ENCODE assay signal across 1 cellular context in genomic region chr4:23932186-23932585, GRCh38.
TF ChIP-seq lines count a peak whose summit lies in the region.

No MANE protein-coding gene starts in this region.

TF ChIP-seq in WTC11, 78 proteins besides CTCF, POLR2A, EP300 and RAD21 (continued from another document):
- TF ChIP-seq ZNF512 (CRISPR knock-in tag; IDR thresholded peaks at IDR 0.05; ENCODE audit: borderline replicate concordance) (no peak), ZNF138 (CRISPR knock-in tag; conservative IDR thresholded peaks at IDR 0.05) (no peak), GABPB1 (CRISPR knock-in tag; IDR thresholded peaks at IDR 0.05) (no peak), TEAD4 (CRISPR knock-in tag; IDR thresholded peaks at IDR 0.05) (no peak), ZNF219 (CRISPR knock-in tag; IDR thresholded peaks at IDR 0.05; ENCODE audit: borderline replicate concordance) (no peak), E2F1 (CRISPR knock-in tag; IDR thresholded peaks at IDR 0.05) (no peak), RELA (CRISPR knock-in tag; IDR thresholded peaks at IDR 0.05; ENCODE audit: borderline replicate concordance) (no peak)
